ENCODE assay signal across 10 cellular contexts in genomic region chr19:8306235-8307054, GRCh38. TPM values are rescaled to one million over a fixed set of nuclear protein-coding genes. Genes with fewer than 3 reads are reported as not detected.
DNase-seq lines count a peak whose midpoint lies in the region; ATAC-seq, FAIRE-seq and TF ChIP-seq lines count a peak whose summit lies in the region.
"Had no signal": no experiment of that assay in that cellular context is flagged by ENCODE, and none has a peak within 500 bp of the region (broad histone marks: within the 10 kb centered on the region; RNA-seq: fewer than 3 reads in every experiment).

No MANE protein-coding gene starts in this region.

- POLR2A ChIA-PET in naive thymus-derived CD8-positive, alpha-beta T cell (lab: Charles Lee): interaction anchor here (0.9 to 2.0 kb wide), 3 partner anchors 14 to 386 kb away, joined by 3 to 8 read pairs (median 4); partner anchors contain the start of genes NDUFA7 and RPS28

- H4K20me1 ChIP-seq in BLaER1 treated with 17β-estradiol and CSF1 and Interleukin-3, amounts not matched to agents 10 nM and 100 nM: peaks cover 0 to 84% (median 57%) of the 10 kb centered on the region in 11 experiments; a peak in 20 of 22 replicates
- peaks cover 12% of the 10 kb centered on the region; the same call in 1 of the 2 replicates for H4K20me1 ChIP-seq in Karpas-422 (ENCODE audit: insufficient read depth, low read depth, low read length)

- H3K4me3 ChIP-seq in BLaER1 treated with 17β-estradiol and CSF1 and Interleukin-3, amounts not matched to agents 10 nM and 100 nM: peak overlapping the region in 6 of 10 experiments; percentile 66 to 85 (median 73); a peak in 10 of 20 replicates
- H3K4me3 ChIP-seq in Karpas-422 (ENCODE audit: low read length) (peak overlapping the region; percentile 71), body of pancreas (no peak overlapping the region)

- H3K27ac Mint-ChIP-seq in naive thymus-derived CD8-positive, alpha-beta T cell: peak overlapping the region; percentile 25 to 97 (median 94)

- intact Hi-C loops in body of pancreas (cut with DNase I): no loop called here

- peak overlapping the region in 8 of 11 experiments; percentile 26 to 96 (median 90); a peak in 15 of 22 replicates for H3K9ac ChIP-seq in BLaER1 treated with 17β-estradiol and CSF1 and Interleukin-3, amounts not matched to agents 10 nM and 100 nM
- H3K9ac ChIP-seq in Karpas-422 (ENCODE audit: low read length): peak overlapping the region; percentile 86

- no peak for TF ChIP-seq CTCF in body of pancreas (IDR thresholded peaks at IDR 0.05)

- H3K4me3 Mint-ChIP-seq in naive thymus-derived CD8-positive, alpha-beta T cell: peak overlapping the region; percentile 90 to 95 (median 93)

- peaks cover 0 to 25% (median 0%) of the 10 kb centered on the region in 3 donors for H3K36me3 Mint-ChIP-seq in naive thymus-derived CD8-positive, alpha-beta T cell

- H3K9me3 ChIP-seq in BLaER1 treated with 17β-estradiol and CSF1 and Interleukin-3, amounts not matched to agents 10 nM and 100 nM (replicated peaks in 1 of 11): no peaks in the 10 kb centered on the region
- H3K9me3 ChIP-seq in Karpas-422 (ENCODE audit: low read length) (no peaks in the 10 kb centered on the region), body of pancreas (no peaks in the 10 kb centered on the region)

- no peak for TF ChIP-seq POLR2A in body of pancreas (IDR thresholded peaks at IDR 0.05)

- peaks cover 0 to 64% (median 0%) of the 10 kb centered on the region in 11 experiments; a peak in 5 of 22 replicates for H3K27me3 ChIP-seq in BLaER1 treated with 17β-estradiol and CSF1 and Interleukin-3, amounts not matched to agents 10 nM and 100 nM
- H3K27me3 ChIP-seq in Karpas-422 (ENCODE audit: low read length): no peaks in the 10 kb centered on the region
- no peaks in the 10 kb centered on the region for H3K27me3 ChIP-seq in body of pancreas

- H3K9me2 ChIP-seq in Karpas-422 (replicated peaks; ENCODE audit: insufficient read depth, low read length): no peaks in the 10 kb centered on the region

- no peaks in the 10 kb centered on the region for H3K27me3 Mint-ChIP-seq in naive thymus-derived CD8-positive, alpha-beta T cell

- peak overlapping the region in 4 of 11 experiments; percentile 87 to 96 (median 92); a peak in 6 of 22 replicates for H3K27ac ChIP-seq in BLaER1 treated with 17β-estradiol and CSF1 and Interleukin-3, amounts not matched to agents 10 nM and 100 nM
- no peak overlapping the region for H3K27ac ChIP-seq in Karpas-422 (ENCODE audit: low read length)
- H3K27ac ChIP-seq in body of pancreas: no peak overlapping the region
- H3K27ac ChIP-seq: GM23248 had no signal

- H2AFZ ChIP-seq in Karpas-422 (ENCODE audit: low read length): no peak overlapping the region

- peaks cover 29% of the 10 kb centered on the region for H3K79me2 ChIP-seq in Karpas-422 (ENCODE audit: low read length)

- H3K4me1 Mint-ChIP-seq in naive thymus-derived CD8-positive, alpha-beta T cell: peaks cover 16 to 47% (median 35%) of the 10 kb centered on the region in 4 donors

- H3K36me3 ChIP-seq in BLaER1 treated with 17β-estradiol and CSF1 and Interleukin-3, amounts not matched to agents 10 nM and 100 nM: peaks cover 21 to 75% (median 64%) of the 10 kb centered on the region in 11 experiments
- H3K36me3 ChIP-seq in Karpas-422 (ENCODE audit: insufficient read depth, low read length): peaks cover 9% of the 10 kb centered on the region; the same call in 1 of the 2 replicates
- no peaks in the 10 kb centered on the region for H3K36me3 ChIP-seq in body of pancreas (replicated peaks in 1 of 2; ENCODE audit: insufficient read depth in 1 of 2, low read depth in 2 of 2)

- no peaks in the 10 kb centered on the region for H3K9me3 Mint-ChIP-seq in naive thymus-derived CD8-positive, alpha-beta T cell

- no peak for FAIRE-seq in RCC 7860 (lab: Jason Lieb, UNC)

- ATAC-seq in body of pancreas (no peak), HG02759 (IDR thresholded peaks at IDR 0.05; ENCODE audit: unreplicated experiment) (no peak), GM21381 (IDR thresholded peaks at IDR 0.05; ENCODE audit: unreplicated experiment) (no peak)
- no peak for ATAC-seq in naive thymus-derived CD8-positive, alpha-beta T cell

- no peak for DNase-seq in Karpas-422
- peak in 3 of 4 donors; percentile 1 to 9 (median 8) for DNase-seq in body of pancreas
- peak in 1 of 10 donors; percentile 58 for DNase-seq in naive thymus-derived CD8-positive, alpha-beta T cell
- DNase-seq in RCC 7860 (ENCODE audit: low spot score): no peak
- DNase-seq in MV-4-11 (lab: John Stamatoyannopoulos, UW): no peak
- DNase-seq: dermis blood vessel endothelial cell had no signal

- 67 to 81% methylated on average over 8 to 17 of the region's 17 CpGs for WGBS in body of pancreas, 2 donors

- peaks cover 19 to 68% (median 53%) of the 10 kb centered on the region in 10 experiments for H3K4me1 ChIP-seq in BLaER1 treated with 17β-estradiol and CSF1 and Interleukin-3, amounts not matched to agents 10 nM and 100 nM
- H3K4me1 ChIP-seq in Karpas-422 (ENCODE audit: low read length) (peaks cover 25% of the 10 kb centered on the region), body of pancreas (peaks cover 22% of the 10 kb centered on the region)

- H3K4me2 ChIP-seq in BLaER1 treated with 17β-estradiol and CSF1 and Interleukin-3, amounts not matched to agents 10 nM and 100 nM: peak overlapping the region; percentile 5 to 100 (median 98); a peak in 20 of 22 replicates
- H3K4me2 ChIP-seq in Karpas-422 (ENCODE audit: low read depth, low read length, poor library complexity, severe bottlenecking): peak overlapping the region; percentile 76

RNA-seq across cellular contexts. Expression of gene CD320, which starts 1.7 kb away (rescaled TPM):
- 16.0 and 29.4 TPM in 2 replicates for total RNA-seq in Karpas-422 (2014; rRNA removed; shearing (Covaris generic); ENCODE audit: low replicate concordance)
- total RNA-seq in body of pancreas: 10 to 100 TPM; 34.0 to 41.2 TPM
- total RNA-seq in naive thymus-derived CD8-positive, alpha-beta T cell: 10 to 100 TPM; 33.9 to 34.4 TPM
- 10 to 100 TPM; 51.9 to 58.0 (median 56.8) TPM for polyA plus RNA-seq in naive thymus-derived CD8-positive, alpha-beta T cell

RNA-seq across cellular contexts. Expression of gene NDUFA7, which starts 14.7 kb away (rescaled TPM):
- 85.1 and 94.9 TPM in 2 replicates for total RNA-seq in Karpas-422 (2014; rRNA removed; shearing (Covaris generic); ENCODE audit: low replicate concordance)
- 1 to 10 TPM; 4.3 to 6.7 TPM for total RNA-seq in body of pancreas
- total RNA-seq in naive thymus-derived CD8-positive, alpha-beta T cell: 10 to 100 TPM; 28.5 to 35.3 TPM
- polyA plus RNA-seq in naive thymus-derived CD8-positive, alpha-beta T cell: 100 to 1,000 TPM; 117 to 136 (median 135) TPM

RNA-seq across cellular contexts. Expression of gene RPS28, which starts 14.9 kb away (rescaled TPM):
- total RNA-seq in Karpas-422 (2014; rRNA removed; shearing (Covaris generic); ENCODE audit: low replicate concordance): 1,155 and 2,638 TPM in 2 replicates
- 100 to 1,000 TPM; 322 to 334 TPM for total RNA-seq in body of pancreas
- total RNA-seq in naive thymus-derived CD8-positive, alpha-beta T cell: 1,000 to 10,000 TPM; 3,024 to 3,108 TPM
- polyA plus RNA-seq in naive thymus-derived CD8-positive, alpha-beta T cell: 1,000 to 10,000 TPM; 3,764 to 4,165 (median 4,042) TPM

RNA-seq across cellular contexts. Expression of gene KANK3, which starts 36.6 kb away (rescaled TPM):
- total RNA-seq in Karpas-422 (2014; rRNA removed; shearing (Covaris generic); ENCODE audit: low replicate concordance): 1.2 TPM in 1 of 2 replicates, not detected in the other
- total RNA-seq in body of pancreas: 10 to 100 TPM in 1 of 2 donors, 1 to 10 TPM in 1; 9.1 to 25.7 TPM
- total RNA-seq in naive thymus-derived CD8-positive, alpha-beta T cell: 1 to 10 TPM; 1.4 to 3.3 TPM
- polyA plus RNA-seq in naive thymus-derived CD8-positive, alpha-beta T cell: 1 to 10 TPM in 2 of 3 donors, under 1 TPM in 1; 0.82 to 2.3 (median 1.5) TPM
- polyA plus RNA-seq: GM23248 had no signal

RNA-seq across cellular contexts. Expression of gene ANGPTL4, which starts 57.5 kb away (rescaled TPM):
- not detected in 2 replicates for total RNA-seq in Karpas-422 (2014; rRNA removed; shearing (Covaris generic); ENCODE audit: low replicate concordance)
- 100 to 1,000 TPM in 1 of 2 donors, 10 to 100 TPM in 1; 68.7 to 110 TPM for total RNA-seq in body of pancreas
- total RNA-seq in naive thymus-derived CD8-positive, alpha-beta T cell: not detected
- polyA plus RNA-seq in naive thymus-derived CD8-positive, alpha-beta T cell: under 1 TPM in 1 of 3 donors, not detected in 2; 0.23 TPM

Comparison
In these comparisons a context has a peak if more than half of its experiments do, and no peak if none do; other contexts are left out.
1. H3K4me3 ChIP-seq: peak in BLaER1 treated with 17β-estradiol and CSF1 and Interleukin-3, amounts not matched to agents 10 nM and 100 nM (6 of 10) and Karpas-422 (single experiment); none in body of pancreas (0 of 2).
2. DNase-seq: peak in body of pancreas (3 of 4); none in Karpas-422 (single experiment), RCC 7860 (single experiment) and MV-4-11 (single experiment).